40 cellular contexts compared by ENCODE assay signal in the genomic region with DNA sequence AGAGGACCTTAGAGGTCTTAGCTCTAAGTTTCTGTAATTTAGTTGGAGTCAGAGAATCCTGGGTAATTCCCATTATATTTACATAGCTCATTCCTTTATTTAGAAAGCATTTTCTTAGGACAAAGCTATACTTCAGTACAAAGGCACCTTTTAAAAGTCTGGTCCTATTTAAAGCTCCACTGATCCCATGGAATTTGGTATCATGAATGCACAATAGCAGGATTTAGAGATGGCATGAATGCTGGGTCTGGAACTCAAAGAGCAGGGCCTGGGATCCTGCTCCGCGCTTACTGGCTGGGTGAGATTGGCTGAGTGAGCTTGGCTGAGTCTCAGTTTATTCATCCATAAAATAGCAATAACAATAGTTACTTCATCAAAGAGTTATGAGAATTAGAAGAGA. TPM values are rescaled to one million over a fixed set of nuclear protein-coding genes. Genes with fewer than 3 reads are reported as not detected.
A peak's percentile ranks its signal among the peaks of the same experiment; 100 is the strongest.
DNase-seq lines count a peak whose midpoint lies in the region; ATAC-seq and TF ChIP-seq lines count a peak whose summit lies in the region.
"Had no signal": no experiment of that assay in that cellular context is flagged by ENCODE, and none has a peak within 500 bp of the region (broad histone marks: within the 10 kb centered on the region; RNA-seq: fewer than 3 reads in every experiment).

No MANE protein-coding gene starts in this region.

- H3K4me3 ChIP-seq in SJCRH30 (no peak overlapping the region), neural progenitor cell (no peak overlapping the region), right atrium auricular region (no peak overlapping the region)
- H3K4me3 ChIP-seq: colonic mucosa, esophagus squamous epithelium, GM23248, heart right ventricle, ovary, Peyer's patch, testis had no signal

- H3K27me3 ChIP-seq in SJCRH30: no peaks in the 10 kb centered on the region
- H3K27me3 ChIP-seq in neural progenitor cell: no peaks in the 10 kb centered on the region
- no peaks in the 10 kb centered on the region for H3K27me3 ChIP-seq in right atrium auricular region
- H3K27me3 ChIP-seq: colonic mucosa, esophagus squamous epithelium, foreskin keratinocyte, ovary, Peyer's patch, testis had no signal

- H3F3A ChIP-seq in neural progenitor cell (ENCODE audit: low read depth): peaks cover 34% of the 10 kb centered on the region

- DNase-seq in COLO829 (ENCODE audit: low spot score) (peak; percentile 80), SJCRH30 (peak; percentile 32 to 68), glomerular visceral epithelial cell (ENCODE audit: extremely low spot score) (peak; percentile 81), neural progenitor cell (ENCODE audit: low spot score) (peak; percentile 93), right atrium auricular region (ENCODE audit: low spot score) (no peak), DMS53 treated with DMSO at 0.1 percent for 48 hours (lab: John Stamatoyannopoulos, UW; ENCODE audit: unreplicated experiment) (no peak)
- DNase-seq: activated CD4-positive, alpha-beta T cell treated with anti-CD3 and anti-CD28 coated beads for 4 hours; activated CD8-positive, alpha-beta memory T cell treated with anti-CD3 and anti-CD28 coated beads for 24 hours; activated T-cell treated with anti-CD3 and anti-CD28 coated beads for 4 hours; CD4-positive, CD25-positive, alpha-beta regulatory T cell; colonic mucosa; esophagus squamous epithelium; foreskin keratinocyte; GM23248; heart right ventricle; left cardiac atrium; MM.1S; NCI-H1417 treated with DMSO at 0.1 percent for 48 hours; NCI-H2081; NCI-H226; NCI-H526 treated with DMSO at 0.1 percent for 48 hours; nephron progenitor cell; ovary; Peyer's patch; right cardiac atrium; stimulated activated CD8-positive, alpha-beta memory T cell treated with anti-CD3 and anti-CD28 coated beads, Interleukin-4, amount 100 ng/mL, for 48 hours; T1000; testis; WERI-Rb-1 had no signal

- H3K27me3 Mint-ChIP-seq in neural progenitor cell (ENCODE audit: insufficient read depth, low read depth): no peaks in the 10 kb centered on the region

- no peaks in the 10 kb centered on the region for H4K20me1 ChIP-seq in neural progenitor cell (ENCODE audit: low read depth)

- peak overlapping the region; percentile 14 for H3K27ac ChIP-seq in SJCRH30
- peak overlapping the region; percentile 95 for H3K27ac ChIP-seq in neural progenitor cell
- no peak overlapping the region for H3K27ac ChIP-seq in right atrium auricular region
- H3K27ac ChIP-seq: colonic mucosa, esophagus squamous epithelium, foreskin keratinocyte, GM23248, heart right ventricle, ovary, Peyer's patch, testis, WERI-Rb-1 had no signal

- H3K36me3 Mint-ChIP-seq in neural progenitor cell: no peaks in the 10 kb centered on the region
- H3K36me3 Mint-ChIP-seq: activated naive CD8-positive, alpha-beta T cell; CD4-positive, CD25-positive, alpha-beta regulatory T cell had no signal

- no peak overlapping the region for H2AFZ ChIP-seq in neural progenitor cell (replicated peaks)
- H2AFZ ChIP-seq: GM23248 had no signal

- no peak overlapping the region for H3K4me3 Mint-ChIP-seq in neural progenitor cell
- H3K4me3 Mint-ChIP-seq: activated naive CD8-positive, alpha-beta T cell; CD4-positive, CD25-positive, alpha-beta regulatory T cell; nephron progenitor cell; stimulated activated naive CD8-positive, alpha-beta T cell treated with anti-CD3 and anti-CD28 coated beads, Interleukin-15, Interleukin-2, amounts not matched to agents 100 ng/mL and 50 ng/mL, for 24 hours had no signal

- no peak overlapping the region for H3K9ac ChIP-seq in neural progenitor cell
- H3K9ac ChIP-seq: GM23248 had no signal

- H3K9me3 Mint-ChIP-seq in neural progenitor cell: no peaks in the 10 kb centered on the region
- H3K9me3 Mint-ChIP-seq: activated T-helper 2 cell treated with anti-CD3 and anti-CD28 coated beads, Interferon-gamma antibody, Interleukin-2, Interleukin-4, amounts not matched to agents 10 μg/mL and 5 μg/mL and 100 μg/mL, durations not matched to agents 14 hours and 24 hours and 36 hours; nephron progenitor cell; stimulated activated naive CD8-positive, alpha-beta T cell treated with anti-CD3 and anti-CD28 coated beads, Interleukin-15, Interleukin-2, amounts not matched to agents 100 ng/mL and 50 ng/mL, for 24 hours had no signal

- peak overlapping the region; percentile 86 for H3K27ac Mint-ChIP-seq in neural progenitor cell
- H3K27ac Mint-ChIP-seq: activated naive CD8-positive, alpha-beta T cell; activated T-helper 2 cell treated with anti-CD3 and anti-CD28 coated beads, Interferon-gamma antibody, Interleukin-2, Interleukin-4, amounts not matched to agents 10 μg/mL and 5 μg/mL and 100 μg/mL, durations not matched to agents 14 hours and 24 hours and 36 hours; CD4-positive, CD25-positive, alpha-beta regulatory T cell; nephron progenitor cell; stimulated activated naive CD8-positive, alpha-beta T cell treated with anti-CD3 and anti-CD28 coated beads, Interleukin-15, Interleukin-2, amounts not matched to agents 100 ng/mL and 50 ng/mL, for 24 hours had no signal

- H3K4me1 Mint-ChIP-seq in neural progenitor cell: peaks cover 27% of the 10 kb centered on the region

- no peak for ATAC-seq in HG03159 (IDR thresholded peaks at IDR 0.05; ENCODE audit: unreplicated experiment)
- ATAC-seq in GM21723 (IDR thresholded peaks at IDR 0.05; ENCODE audit: unreplicated experiment): no peak
- ATAC-seq: foreskin keratinocyte, heart right ventricle, left cardiac atrium, right cardiac atrium had no signal

- H3K4me2 ChIP-seq in neural progenitor cell: peak overlapping the region; percentile 58

- no peaks in the 10 kb centered on the region for H3K9me3 ChIP-seq in SJCRH30 (replicated peaks)
- H3K9me3 ChIP-seq in neural progenitor cell (ENCODE audit: low read depth): no peaks in the 10 kb centered on the region
- no peaks in the 10 kb centered on the region for H3K9me3 ChIP-seq in right atrium auricular region
- H3K9me3 ChIP-seq: colonic mucosa, esophagus squamous epithelium, heart right ventricle, ovary, Peyer's patch, testis had no signal

- H3K4me1 ChIP-seq in SJCRH30: peaks cover 23% of the 10 kb centered on the region
- H3K4me1 ChIP-seq in neural progenitor cell: peaks cover 48% of the 10 kb centered on the region
- no peaks in the 10 kb centered on the region for H3K4me1 ChIP-seq in right atrium auricular region
- H3K4me1 ChIP-seq: colonic mucosa, heart right ventricle, Peyer's patch, testis had no signal

- no peaks in the 10 kb centered on the region for H3K79me2 ChIP-seq in neural progenitor cell (ENCODE audit: low read depth)

- TF ChIP-seq CTCF in neural progenitor cell (IDR thresholded peaks at IDR 0.05) (no peak), right atrium auricular region (IDR thresholded peaks at IDR 0.05) (no peak)

- H3K36me3 ChIP-seq in SJCRH30 (no peaks in the 10 kb centered on the region), neural progenitor cell (no peaks in the 10 kb centered on the region), right atrium auricular region (no peaks in the 10 kb centered on the region)
- H3K36me3 ChIP-seq: colonic mucosa, esophagus squamous epithelium, heart right ventricle, ovary, Peyer's patch, WERI-Rb-1 had no signal

RNA-seq across cellular contexts. Expression of gene KRT23, which starts 4.8 kb away (rescaled TPM):
- total RNA-seq in SJCRH30 (2014; rRNA removed; shearing (Covaris generic)): not detected in 2 replicates
- total RNA-seq in neural progenitor cell (ENCODE audit: low replicate concordance): 0.60 TPM in 1 of 2 replicates, not detected in the other
- not detected for total RNA-seq in right atrium auricular region
- total RNA-seq: A172; activated T-helper 2 cell treated with anti-CD3 and anti-CD28 coated beads, Interferon-gamma antibody, Interleukin-2, Interleukin-4, amounts not matched to agents 10 μg/mL and 5 μg/mL and 100 μg/mL, durations not matched to agents 14 hours and 24 hours and 36 hours; CD4-positive, CD25-positive, alpha-beta regulatory T cell; Daoy; GM23248; right cardiac atrium had no signal

RNA-seq across cellular contexts. Expression of gene KRT39, which starts 34.1 kb away (rescaled TPM):
- total RNA-seq in SJCRH30 (2014; rRNA removed; shearing (Covaris generic)): not detected in 2 replicates
- total RNA-seq in neural progenitor cell (ENCODE audit: low replicate concordance) (not detected in 2 replicates), right atrium auricular region (not detected)
- total RNA-seq: A172; activated T-helper 2 cell treated with anti-CD3 and anti-CD28 coated beads, Interferon-gamma antibody, Interleukin-2, Interleukin-4, amounts not matched to agents 10 μg/mL and 5 μg/mL and 100 μg/mL, durations not matched to agents 14 hours and 24 hours and 36 hours; cardiac septum; CD4-positive, CD25-positive, alpha-beta regulatory T cell; colonic mucosa; Daoy; esophagus squamous epithelium; foreskin keratinocyte; GM23248; heart right ventricle; left cardiac atrium; lung microvascular endothelial cell; mucosa of gallbladder; Peyer's patch; right cardiac atrium; testis; urinary bladder had no signal

RNA-seq across cellular contexts. Expression of gene KRT20, which starts 47.6 kb away (rescaled TPM):
- 0.08 and 0.28 TPM in 2 replicates for total RNA-seq in SJCRH30 (2014; rRNA removed; shearing (Covaris generic))
- not detected in 2 replicates for total RNA-seq in neural progenitor cell (ENCODE audit: low replicate concordance)
- total RNA-seq in right atrium auricular region: not detected
- total RNA-seq: A172; activated T-helper 2 cell treated with anti-CD3 and anti-CD28 coated beads, Interferon-gamma antibody, Interleukin-2, Interleukin-4, amounts not matched to agents 10 μg/mL and 5 μg/mL and 100 μg/mL, durations not matched to agents 14 hours and 24 hours and 36 hours; cardiac septum; CD4-positive, CD25-positive, alpha-beta regulatory T cell; Daoy; esophagus squamous epithelium; foreskin keratinocyte; GM23248; heart right ventricle; left cardiac atrium; lung microvascular endothelial cell; right cardiac atrium; testis had no signal

RNA-seq across cellular contexts. Expression of gene KRT40, which starts 51.5 kb away (rescaled TPM):
- not detected in 2 replicates for total RNA-seq in SJCRH30 (2014; rRNA removed; shearing (Covaris generic))
- total RNA-seq in neural progenitor cell (ENCODE audit: low replicate concordance): not detected in 2 replicates
- total RNA-seq in right atrium auricular region: not detected
- total RNA-seq: A172; activated T-helper 2 cell treated with anti-CD3 and anti-CD28 coated beads, Interferon-gamma antibody, Interleukin-2, Interleukin-4, amounts not matched to agents 10 μg/mL and 5 μg/mL and 100 μg/mL, durations not matched to agents 14 hours and 24 hours and 36 hours; cardiac septum; CD4-positive, CD25-positive, alpha-beta regulatory T cell; Daoy; foreskin keratinocyte; GM23248; heart right ventricle; left cardiac atrium; lung microvascular endothelial cell; mucosa of gallbladder; ovary; right cardiac atrium; urinary bladder had no signal

Comparison
In these comparisons a context has a peak if more than half of its experiments do, and no peak if none do; other contexts are left out.
1. DNase-seq: peak in COLO829 (single experiment), SJCRH30 (2 of 2), glomerular visceral epithelial cell (single experiment) and neural progenitor cell (single experiment); none in right atrium auricular region (single experiment) and DMS53 treated with DMSO at 0.1 percent for 48 hours (single experiment).
2. H3K27ac ChIP-seq: peak in SJCRH30 (single experiment) and neural progenitor cell (single experiment); none in right atrium auricular region (0 of 2).